Comparison of ENCODE assay signal across 24 cellular contexts in genomic region chr3:73226026-73226425, GRCh38.
A peak's percentile ranks its signal among the peaks of the same experiment; 100 is the strongest.
DNase-seq lines count a peak whose midpoint lies in the region; ATAC-seq and TF ChIP-seq lines count a peak whose summit lies in the region.
"Had no signal": no experiment of that assay in that cellular context is flagged by ENCODE, and none has a peak within 500 bp of the region (broad histone marks: within the 10 kb centered on the region; RNA-seq: fewer than 3 reads in every experiment).

No MANE protein-coding gene starts in this region.

- ATAC-seq in thoracic aorta (ENCODE audit: insufficient number of reproducible peaks, low FRiP score, low read depth) (no peak), GM21526 (IDR thresholded peaks at IDR 0.05; ENCODE audit: low FRiP score, unreplicated experiment) (no peak), GM19351 (IDR thresholded peaks at IDR 0.05; ENCODE audit: unreplicated experiment) (no peak)
- ATAC-seq: CD8-positive, alpha-beta T cell; Right ventricle myocardium inferior had no signal

- 53 to 55% methylated on average over 2 of the region's 2 CpGs for WGBS in GM23248 (ENCODE audit: low coverage in 1 of 2, low lambda C conversion rate in 2 of 2, missing lambda C conversion rate in 2 of 2), 2 experiments

- no peaks in the 10 kb centered on the region for H3K9me2 ChIP-seq in GM23248 (ENCODE audit: insufficient read depth)

- no peak for DNase-seq in GM23248
- DNase-seq in adipocyte (ENCODE audit: low read depth) = peak; percentile 60
- peak; percentile 81 for DNase-seq in left kidney (ENCODE audit: low read depth, low spot score)
- no peak for DNase-seq in thoracic aorta (ENCODE audit: low spot score)
- no peak for DNase-seq in NCI-H2227 treated with DMSO at 0.1 percent for 48 hours (lab: John Stamatoyannopoulos, UW)
- DNase-seq in NAMALWA (ENCODE audit: low spot score) = no peak
- DNase-seq: CD8-positive, alpha-beta T cell; DMS 273 treated with DMSO at 0.1 percent for 48 hours; DMS79; MM.1S; NCI-H1048; NCI-H1417 treated with DMSO at 0.1 percent for 48 hours; NCI-H1694 treated with DMSO at 0.1 percent for 48 hours; NCI-H2081 treated with DMSO at 0.1 percent for 48 hours; NCI-H446 treated with DMSO at 0.1 percent for 48 hours; NCI-H526 treated with DMSO at 0.1 percent for 48 hours; PC-9 had no signal

- no peaks in the 10 kb centered on the region for H4K20me1 ChIP-seq in GM23248 (ENCODE audit: insufficient read depth)

- H2AFZ ChIP-seq in GM23248 = no peak overlapping the region
- H2AFZ ChIP-seq: PC-9 had no signal

- peaks cover 10% of the 10 kb centered on the region; the same call in 1 of the 2 replicates for H3F3A ChIP-seq in GM23248 (ENCODE audit: insufficient read depth)

- no peaks in the 10 kb centered on the region for H3K36me3 ChIP-seq in GM23248 (ENCODE audit: low read depth)
- H3K36me3 ChIP-seq in adipocyte (ENCODE audit: control insufficient read depth, insufficient read depth, low read length, severe bottlenecking) = no peaks in the 10 kb centered on the region
- no peaks in the 10 kb centered on the region for H3K36me3 ChIP-seq in thoracic aorta
- H3K36me3 ChIP-seq: SJSA1 had no signal

- H3K9ac ChIP-seq in GM23248 (no peak overlapping the region), adipocyte (ENCODE audit: low read length) (no peak overlapping the region)
- H3K9ac ChIP-seq: KMS-11 had no signal

- H3K4me2 ChIP-seq in GM23248 (ENCODE audit: unreplicated experiment) = peak overlapping the region; percentile 2
- H3K4me2 ChIP-seq: KMS-11, PC-9 had no signal

- peaks cover 28% of the 10 kb centered on the region for H3K4me1 ChIP-seq in GM23248 (ENCODE audit: insufficient read depth)
- peaks cover 23% of the 10 kb centered on the region for H3K4me1 ChIP-seq in adipocyte (ENCODE audit: control insufficient read depth, insufficient read depth, low read length)
- H3K4me1 ChIP-seq in thoracic aorta (ENCODE audit: control insufficient read depth in 1 of 2, low read depth in 2 of 2) = peaks cover 9 to 30% of the 10 kb centered on the region in 2 donors
- H3K4me1 ChIP-seq: SJSA1 had no signal

- H3K79me2 ChIP-seq in GM23248 (ENCODE audit: insufficient read depth) = no peaks in the 10 kb centered on the region

- no peaks in the 10 kb centered on the region for H3K27me3 ChIP-seq in GM23248 (replicated peaks; ENCODE audit: insufficient read depth)
- H3K27me3 ChIP-seq in adipocyte (replicated peaks; ENCODE audit: control insufficient read depth, insufficient read depth, low read length) = no peaks in the 10 kb centered on the region
- no peaks in the 10 kb centered on the region for H3K27me3 ChIP-seq in thoracic aorta (replicated peaks; ENCODE audit: insufficient read depth)

- H3K4me3 ChIP-seq in GM23248 (no peak overlapping the region), adipocyte (ENCODE audit: low read length) (no peak overlapping the region), thoracic aorta (peak overlapping the region; percentile 4)
- H3K4me3 ChIP-seq: PC-9, SJSA1 had no signal

- H3K9me3 ChIP-seq in GM23248 (ENCODE audit: low read depth) = no peaks in the 10 kb centered on the region
- H3K9me3 ChIP-seq in adipocyte (ENCODE audit: control insufficient read depth, low read length) = no peaks in the 10 kb centered on the region
- H3K9me3 ChIP-seq in thoracic aorta = no peaks in the 10 kb centered on the region
- H3K9me3 ChIP-seq: SJSA1 had no signal

- in situ Hi-C loops in GM23248 (cut with MboI) = no loop called here

- H3K27ac ChIP-seq in GM23248 = no peak overlapping the region
- peak overlapping the region; percentile 47 to 50 for H3K27ac ChIP-seq in thoracic aorta
- H3K27ac ChIP-seq: C4-2B, HL-60, KMS-11, PC-9, SJSA1 had no signal

- TF ChIP-seq CTCF in thoracic aorta (IDR thresholded peaks at IDR 0.05) = no peak

Comparison
In these comparisons a context has a peak if more than half of its experiments do, and no peak if none do; other contexts are left out.
1. DNase-seq: peak in adipocyte (single experiment) and left kidney (single experiment); none in GM23248 (single experiment), thoracic aorta (single experiment), NCI-H2227 treated with DMSO at 0.1 percent for 48 hours (single experiment) and NAMALWA (single experiment).